ENCODE assay signal across 7 cellular contexts in genomic region chr7:65510187-65510538, GRCh38.
DNase-seq lines count a peak whose midpoint lies in the region; ATAC-seq and TF ChIP-seq lines count a peak whose summit lies in the region.
"Not testable (repeated sequence)": the region's sequence is repeated elsewhere in the genome, so short reads cannot be mapped to it uniquely, and the experiment has no call there.

No MANE protein-coding gene starts in this region.

- POLR2A ChIA-PET in naive thymus-derived CD8-positive, alpha-beta T cell (lab: Charles Lee): interaction anchor here (0.9 to 1.2 kb wide), 2 partner anchors 32 to 35 kb away, joined by 3 to 4 read pairs; no protein-coding TSS in a partner anchor

- not testable (repeated sequence) for H3K9me3 Mint-ChIP-seq in activated CD8-positive, alpha-beta memory T cell treated with anti-CD3 and anti-CD28 coated beads, Interleukin-2, amount 10 ng/mL, durations not matched to agents 7 days and 5 days (ENCODE audit: low read depth); stimulated activated effector memory CD8-positive, alpha-beta T cell treated with anti-CD3 and anti-CD28 coated beads, Interleukin-12 subunit alpha, Interleukin-12 subunit beta, amount 100 ng/mL, for 72 hours
- H3K9me3 Mint-ChIP-seq in naive thymus-derived CD8-positive, alpha-beta T cell: peaks cover 0 to 16% (median 4%) of the 10 kb centered on the region in 9 donors

- not testable (repeated sequence) for H3K4me1 ChIP-seq in HUES6 (ENCODE audit: control insufficient read depth, insufficient read depth, low read length); breast epithelium; cardiac muscle cell (ENCODE audit: low read depth)
- H3K4me1 ChIP-seq in Peyer's patch: peaks cover 0 to 11% (median 0%) of the 10 kb centered on the region in 4 donors

- not testable (repeated sequence) for TF ChIP-seq CTCF in Peyer's patch (IDR thresholded peaks at IDR 0.05); breast epithelium (IDR thresholded peaks at IDR 0.05); cardiac muscle cell (IDR thresholded peaks at IDR 0.05; ENCODE audit: low read depth, low read length)

- not testable (repeated sequence) for TF ChIP-seq POLR2A in Peyer's patch (IDR thresholded peaks at IDR 0.05); breast epithelium (IDR thresholded peaks at IDR 0.05)

- H3K4me1 Mint-ChIP-seq in activated CD8-positive, alpha-beta memory T cell treated with anti-CD3 and anti-CD28 coated beads, Interleukin-2, amount 10 ng/mL, durations not matched to agents 7 days and 5 days; naive thymus-derived CD8-positive, alpha-beta T cell; stimulated activated effector memory CD8-positive, alpha-beta T cell treated with anti-CD3 and anti-CD28 coated beads, Interleukin-12 subunit alpha, Interleukin-12 subunit beta, amount 100 ng/mL, for 72 hours: not testable (repeated sequence)

- H3K36me3 ChIP-seq in HUES6 (ENCODE audit: control insufficient read depth, insufficient read depth, low read length); Peyer's patch; breast epithelium; cardiac muscle cell: not testable (repeated sequence)

- not testable (repeated sequence) for H3K36me3 Mint-ChIP-seq in activated CD8-positive, alpha-beta memory T cell treated with anti-CD3 and anti-CD28 coated beads, Interleukin-2, amount 10 ng/mL, durations not matched to agents 7 days and 5 days; naive thymus-derived CD8-positive, alpha-beta T cell; stimulated activated effector memory CD8-positive, alpha-beta T cell treated with anti-CD3 and anti-CD28 coated beads, Interleukin-12 subunit alpha, Interleukin-12 subunit beta, amount 100 ng/mL, for 72 hours

- not testable (repeated sequence) for H3K27ac ChIP-seq in HUES6 (ENCODE audit: low read depth, low read length); Peyer's patch; breast epithelium; cardiac muscle cell

- H3K4me3 Mint-ChIP-seq in activated CD8-positive, alpha-beta memory T cell treated with anti-CD3 and anti-CD28 coated beads, Interleukin-2, amount 10 ng/mL, durations not matched to agents 7 days and 5 days: peak overlapping the region; percentile 61
- peak overlapping the region; percentile 48 to 85 (median 70) for H3K4me3 Mint-ChIP-seq in naive thymus-derived CD8-positive, alpha-beta T cell
- H3K4me3 Mint-ChIP-seq in stimulated activated effector memory CD8-positive, alpha-beta T cell treated with anti-CD3 and anti-CD28 coated beads, Interleukin-12 subunit alpha, Interleukin-12 subunit beta, amount 100 ng/mL, for 72 hours: peak overlapping the region; percentile 56

- DNase-seq in Peyer's patch; activated CD8-positive, alpha-beta memory T cell treated with anti-CD3 and anti-CD28 coated beads, Interleukin-2, amount 10 ng/mL, durations not matched to agents 7 days and 5 days; breast epithelium (ENCODE audit: low spot score in 2 of 2); cardiac muscle cell (ENCODE audit: low read depth in 1 of 2, low spot score in 1 of 2); stimulated activated effector memory CD8-positive, alpha-beta T cell treated with anti-CD3 and anti-CD28 coated beads, Interleukin-12 subunit alpha, Interleukin-12 subunit beta, amount 100 ng/mL, for 72 hours (ENCODE audit: low spot score in 2 of 2): not testable (repeated sequence)
- DNase-seq in naive thymus-derived CD8-positive, alpha-beta T cell: peak in 1 of 10 donors; percentile 8

- H3K27ac Mint-ChIP-seq in activated CD8-positive, alpha-beta memory T cell treated with anti-CD3 and anti-CD28 coated beads, Interleukin-2, amount 10 ng/mL, durations not matched to agents 7 days and 5 days: peak overlapping the region; percentile 74
- H3K27ac Mint-ChIP-seq in naive thymus-derived CD8-positive, alpha-beta T cell: peak overlapping the region in 3 of 10 donors; percentile 6 to 46 (median 36)
- not testable (repeated sequence) for H3K27ac Mint-ChIP-seq in stimulated activated effector memory CD8-positive, alpha-beta T cell treated with anti-CD3 and anti-CD28 coated beads, Interleukin-12 subunit alpha, Interleukin-12 subunit beta, amount 100 ng/mL, for 72 hours

- peaks cover 29% of the 10 kb centered on the region for H3K27me3 Mint-ChIP-seq in activated CD8-positive, alpha-beta memory T cell treated with anti-CD3 and anti-CD28 coated beads, Interleukin-2, amount 10 ng/mL, durations not matched to agents 7 days and 5 days
- H3K27me3 Mint-ChIP-seq in naive thymus-derived CD8-positive, alpha-beta T cell: peaks cover 16 to 38% (median 23%) of the 10 kb centered on the region in 5 donors

- not testable (repeated sequence) for ATAC-seq in activated CD8-positive, alpha-beta memory T cell treated with anti-CD3 and anti-CD28 coated beads, Interleukin-2, amount 10 ng/mL, durations not matched to agents 7 days and 5 days; naive thymus-derived CD8-positive, alpha-beta T cell; stimulated activated effector memory CD8-positive, alpha-beta T cell treated with anti-CD3 and anti-CD28 coated beads, Interleukin-12 subunit alpha, Interleukin-12 subunit beta, amount 100 ng/mL, for 72 hours

- intact Hi-C loops in breast epithelium (cut with DNase I; ENCODE audit: low total_unique reads): not testable (repeated sequence)

- H3K9ac ChIP-seq in HUES6 (ENCODE audit: low read length): not testable (repeated sequence)

- H3K27me3 ChIP-seq in HUES6 (ENCODE audit: control insufficient read depth, insufficient read depth, low read length) (peaks cover 40% of the 10 kb centered on the region), Peyer's patch (peaks cover 0 to 14% of the 10 kb centered on the region in 2 donors), cardiac muscle cell (peaks cover 45% of the 10 kb centered on the region)
- not testable (repeated sequence) for H3K27me3 ChIP-seq in breast epithelium

- CTCF ChIA-PET in activated CD8-positive, alpha-beta memory T cell treated with anti-CD3 and anti-CD28 coated beads, Interleukin-2, amount 10 ng/mL, durations not matched to agents 7 days and 5 days (lab: Charles Lee): not testable (repeated sequence)

- H3K4me3 ChIP-seq in HUES6 (ENCODE audit: low read depth, low read length): peak overlapping the region; percentile 41
- peak overlapping the region in 3 of 4 donors; percentile 45 to 57 (median 46) for H3K4me3 ChIP-seq in Peyer's patch
- H3K4me3 ChIP-seq in breast epithelium: peak overlapping the region in 2 of 3 donors; percentile 51 to 68
- H3K4me3 ChIP-seq in cardiac muscle cell: peak overlapping the region; percentile 83

- H3K9me3 ChIP-seq in HUES6 (ENCODE audit: control insufficient read depth, insufficient read depth, low read depth, low read length); Peyer's patch; breast epithelium; cardiac muscle cell (ENCODE audit: low read depth): not testable (repeated sequence)
